Comparison of ENCODE assay signal across 18 cellular contexts in the genomic region with DNA sequence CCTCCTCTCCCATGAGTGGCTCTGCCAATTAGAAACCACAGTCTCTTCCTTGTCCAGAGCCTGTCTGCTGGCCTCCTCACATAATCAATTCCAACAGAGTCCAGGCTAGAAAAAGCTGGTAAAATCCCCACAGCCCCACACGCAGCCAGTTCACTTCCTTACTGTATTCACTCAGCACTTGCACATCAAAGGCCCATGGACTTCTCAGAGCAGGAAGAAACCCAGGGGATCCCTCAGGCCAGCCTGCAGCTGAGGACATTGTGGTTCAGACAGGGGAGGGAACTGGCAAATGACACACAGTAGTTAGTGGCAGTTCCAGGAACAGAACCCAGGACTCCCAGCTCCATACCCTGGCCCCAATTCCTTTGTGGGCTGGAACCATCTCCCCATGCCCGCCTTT.
DNase-seq lines count a peak whose midpoint lies in the region; ATAC-seq, FAIRE-seq and TF ChIP-seq lines count a peak whose summit lies in the region.
"Had no signal": no experiment of that assay in that cellular context is flagged by ENCODE, and none has a peak within 500 bp of the region (broad histone marks: within the 10 kb centered on the region; RNA-seq: fewer than 3 reads in every experiment).

No MANE protein-coding gene starts in this region.

- DNase-seq in activated T-cell treated with anti-CD3 and anti-CD28 coated beads, Interleukin-2, amount 50 U/mL, for 4 hours, result no peak
- DNase-seq in activated T-cell treated with anti-CD3 and anti-CD28 coated beads, Interleukin-2, amount 50 U/mL, for 48 hours, result no peak
- no peak for DNase-seq in GM12891 (ENCODE audit: insufficient read length, low spot score)
- DNase-seq in activated T-helper 2 cell treated with anti-CD3 and anti-CD28 coated beads, Interferon-gamma antibody, Interleukin-2, Interleukin-4, amounts not matched to agents 10 μg/mL and 5 μg/mL and 100 μg/mL, durations not matched to agents 14 hours and 24 hours and 36 hours (ENCODE audit: low spot score), result no peak
- no peak for DNase-seq in naive thymus-derived CD4-positive, alpha-beta T cell
- DNase-seq: body of pancreas; DMS 273 treated with DMSO at 0.1 percent for 48 hours; effector CD4-positive, alpha-beta T cell; NCI-H1417 treated with DMSO at 0.1 percent for 48 hours; NCI-H345; occipital lobe; SHP77 treated with DMSO at 0.1 percent for 48 hours had no signal

- intact Hi-C loops in activated T-helper 2 cell treated with anti-CD3 and anti-CD28 coated beads, Interferon-gamma antibody, Interleukin-2, Interleukin-4, amounts not matched to agents 10 μg/mL and 5 μg/mL and 100 μg/mL, durations not matched to agents 14 hours and 24 hours and 36 hours (cut with micrococcal nuclease), result loop anchor here (5.0 kb wide), 1 partner anchor 84 kb away; no protein-coding TSS in a partner anchor
- intact Hi-C loops in naive thymus-derived CD4-positive, alpha-beta T cell (cut with micrococcal nuclease), result no loop called here

- peaks cover 57% of the 10 kb centered on the region for H3K36me3 Mint-ChIP-seq in activated T-cell treated with anti-CD3 and anti-CD28 coated beads, Interleukin-2, amount 50 U/mL, for 4 hours (ENCODE audit: insufficient read depth)
- peaks cover 60% of the 10 kb centered on the region for H3K36me3 Mint-ChIP-seq in activated T-helper 2 cell treated with anti-CD3 and anti-CD28 coated beads, Interferon-gamma antibody, Interleukin-2, Interleukin-4, amounts not matched to agents 10 μg/mL and 5 μg/mL and 100 μg/mL, durations not matched to agents 14 hours and 24 hours and 36 hours (ENCODE audit: low read depth)
- H3K36me3 Mint-ChIP-seq in naive thymus-derived CD4-positive, alpha-beta T cell, result peaks cover 0 to 20% (median 0%) of the 10 kb centered on the region in 5 donors
- H3K36me3 Mint-ChIP-seq: mesothelial cell of epicardium had no signal

- FAIRE-seq in GM12891 (lab: Jason Lieb, UNC), result no peak

- peak overlapping the region; percentile 64 for H3K4me3 Mint-ChIP-seq in activated T-cell treated with anti-CD3 and anti-CD28 coated beads, Interleukin-2, amount 50 U/mL, for 4 hours
- no peak overlapping the region for H3K4me3 Mint-ChIP-seq in activated T-helper 2 cell treated with anti-CD3 and anti-CD28 coated beads, Interferon-gamma antibody, Interleukin-2, Interleukin-4, amounts not matched to agents 10 μg/mL and 5 μg/mL and 100 μg/mL, durations not matched to agents 14 hours and 24 hours and 36 hours (ENCODE audit: low read depth)
- H3K4me3 Mint-ChIP-seq in naive thymus-derived CD4-positive, alpha-beta T cell, result peak overlapping the region in 2 of 10 donors; percentile 3 to 40
- H3K4me3 Mint-ChIP-seq: mesothelial cell of epicardium had no signal

- CTCF ChIA-PET in naive thymus-derived CD4-positive, alpha-beta T cell (lab: Charles Lee), result no interaction called here

- H3K27ac Mint-ChIP-seq in activated T-helper 2 cell treated with anti-CD3 and anti-CD28 coated beads, Interferon-gamma antibody, Interleukin-2, Interleukin-4, amounts not matched to agents 10 μg/mL and 5 μg/mL and 100 μg/mL, durations not matched to agents 14 hours and 24 hours and 36 hours, result peak overlapping the region; percentile 67
- peak overlapping the region in 1 of 9 donors; percentile 76 for H3K27ac Mint-ChIP-seq in naive thymus-derived CD4-positive, alpha-beta T cell
- H3K27ac Mint-ChIP-seq: mesothelial cell of epicardium had no signal

- POLR2A ChIA-PET in naive thymus-derived CD4-positive, alpha-beta T cell (lab: Charles Lee), result no interaction called here

- H3K9me3 Mint-ChIP-seq in activated T-cell treated with anti-CD3 and anti-CD28 coated beads, Interleukin-2, amount 50 U/mL, for 4 hours, result no peaks in the 10 kb centered on the region
- H3K9me3 Mint-ChIP-seq in activated T-helper 2 cell treated with anti-CD3 and anti-CD28 coated beads, Interferon-gamma antibody, Interleukin-2, Interleukin-4, amounts not matched to agents 10 μg/mL and 5 μg/mL and 100 μg/mL, durations not matched to agents 14 hours and 24 hours and 36 hours, result no peaks in the 10 kb centered on the region
- H3K9me3 Mint-ChIP-seq in naive thymus-derived CD4-positive, alpha-beta T cell, result no peaks in the 10 kb centered on the region
- H3K9me3 Mint-ChIP-seq: IgD-negative memory B cell, mesothelial cell of epicardium had no signal

- no peaks in the 10 kb centered on the region for H3K9me3 ChIP-seq in naive thymus-derived CD4-positive, alpha-beta T cell (ENCODE audit: control insufficient read depth in 2 of 3, low read length in 3 of 3)
- H3K9me3 ChIP-seq: body of pancreas had no signal

- no peak for ATAC-seq in activated T-cell treated with anti-CD3 and anti-CD28 coated beads, Interleukin-2, amount 50 U/mL, for 4 hours
- peak; percentile 44 for ATAC-seq in naive thymus-derived CD4-positive, alpha-beta T cell
- ATAC-seq in HG03159 (IDR thresholded peaks at IDR 0.05; ENCODE audit: unreplicated experiment), result no peak
- ATAC-seq in GM21723 (IDR thresholded peaks at IDR 0.05; ENCODE audit: unreplicated experiment), result no peak
- ATAC-seq in GM18498 (IDR thresholded peaks at IDR 0.05; ENCODE audit: unreplicated experiment), result no peak
- ATAC-seq: body of pancreas had no signal

- no peak overlapping the region for H3K27ac ChIP-seq in naive thymus-derived CD4-positive, alpha-beta T cell (ENCODE audit: low read depth, low read length)
- H3K27ac ChIP-seq: body of pancreas had no signal

- H3K36me3 ChIP-seq in naive thymus-derived CD4-positive, alpha-beta T cell (ENCODE audit: control insufficient read depth in 2 of 3, insufficient read depth in 3 of 3, low read length in 3 of 3), result no peaks in the 10 kb centered on the region

- no peak for TF ChIP-seq POLR2A in GM12891 (IDR thresholded peaks at IDR 0.05; ENCODE audit: low read depth, low read length)

- no peaks in the 10 kb centered on the region for H3K27me3 ChIP-seq in naive thymus-derived CD4-positive, alpha-beta T cell (ENCODE audit: control insufficient read depth in 2 of 2, insufficient read depth in 2 of 2, low read length in 2 of 2)
- H3K27me3 ChIP-seq: body of pancreas had no signal

- peaks cover 76% of the 10 kb centered on the region for H3K4me1 Mint-ChIP-seq in activated T-cell treated with anti-CD3 and anti-CD28 coated beads, Interleukin-2, amount 50 U/mL, for 4 hours (ENCODE audit: low read depth)
- H3K4me1 Mint-ChIP-seq in activated T-helper 2 cell treated with anti-CD3 and anti-CD28 coated beads, Interferon-gamma antibody, Interleukin-2, Interleukin-4, amounts not matched to agents 10 μg/mL and 5 μg/mL and 100 μg/mL, durations not matched to agents 14 hours and 24 hours and 36 hours (ENCODE audit: low read depth), result peaks cover 82% of the 10 kb centered on the region
- H3K4me1 Mint-ChIP-seq in naive thymus-derived CD4-positive, alpha-beta T cell, result peaks cover 44 to 81% (median 61%) of the 10 kb centered on the region in 7 donors

- no peak overlapping the region for H3K4me3 ChIP-seq in naive thymus-derived CD4-positive, alpha-beta T cell (ENCODE audit: low read length)
- H3K4me3 ChIP-seq: body of pancreas, skin epidermis had no signal

- peaks cover 11 to 38% of the 10 kb centered on the region in 2 donors for H3K4me1 ChIP-seq in naive thymus-derived CD4-positive, alpha-beta T cell (ENCODE audit: control insufficient read depth in 2 of 2, insufficient read depth in 2 of 2, low read length in 2 of 2)

- H3K27me3 Mint-ChIP-seq in activated T-cell treated with anti-CD3 and anti-CD28 coated beads, Interleukin-2, amount 50 U/mL, for 4 hours (ENCODE audit: low read depth), result no peaks in the 10 kb centered on the region
- H3K27me3 Mint-ChIP-seq in activated T-helper 2 cell treated with anti-CD3 and anti-CD28 coated beads, Interferon-gamma antibody, Interleukin-2, Interleukin-4, amounts not matched to agents 10 μg/mL and 5 μg/mL and 100 μg/mL, durations not matched to agents 14 hours and 24 hours and 36 hours (ENCODE audit: low read depth), result no peaks in the 10 kb centered on the region
- H3K27me3 Mint-ChIP-seq in naive thymus-derived CD4-positive, alpha-beta T cell, result no peaks in the 10 kb centered on the region
- H3K27me3 Mint-ChIP-seq: IgD-negative memory B cell had no signal

TF ChIP-seq in GM12891, 5 proteins besides CTCF, POLR2A, EP300 and RAD21:
- TF ChIP-seq POU2F2 (IDR thresholded peaks at IDR 0.05; ENCODE audit: low read depth, low read length), result no peak
- peak; percentile 40; the same call in 1 of the 2 replicates for TF ChIP-seq SPI1 (IDR thresholded peaks at IDR 0.05; ENCODE audit: low read depth, low read length)
- TF ChIP-seq TAF1 (IDR thresholded peaks at IDR 0.05; ENCODE audit: low read depth, low read length), result no peak
TF ChIP-seq in GM12891: peak in this region for 1.
